In genomic region chr16:27238591-27238990, GRCh38 we compare ENCODE assay signal across 11 cellular contexts. TPM values are rescaled to one million over a fixed set of nuclear protein-coding genes. Genes with fewer than 3 reads are reported as not detected.
DNase-seq lines count a peak whose midpoint lies in the region; ATAC-seq, FAIRE-seq and TF ChIP-seq lines count a peak whose summit lies in the region.
"Had no signal": no experiment of that assay in that cellular context is flagged by ENCODE, and none has a peak within 500 bp of the region (broad histone marks: within the 10 kb centered on the region; RNA-seq: fewer than 3 reads in every experiment).

No MANE protein-coding gene starts in this region.

- peaks cover 86% of the 10 kb centered on the region for H3K4me1 ChIP-seq in DOHH2 (ENCODE audit: control insufficient read depth, low read length)
- H3K4me1 ChIP-seq in effector memory CD4-positive, alpha-beta T cell (ENCODE audit: control insufficient read depth, insufficient read depth, low read length, poor library complexity, severe bottlenecking): peaks cover 54% of the 10 kb centered on the region

- intact Hi-C loops in posterior vena cava (cut with DNase I) (loop anchor here in 1 of 2 donors (10.0 kb wide), 3 partner anchors 76 to 216 kb away; partner anchors contain the start of gene IL4R), left colon (cut with DNase I, micrococcal nuclease) (loop anchor here in 1 of 2 donors (5.0 kb wide), 1 partner anchor 129 kb away; no protein-coding TSS in a partner anchor)

- peaks cover 10% of the 10 kb centered on the region for H3K36me3 ChIP-seq in DOHH2 (ENCODE audit: control insufficient read depth, low read length)
- no peaks in the 10 kb centered on the region for H3K36me3 ChIP-seq in effector memory CD4-positive, alpha-beta T cell (ENCODE audit: control insufficient read depth, insufficient read depth, low read length)

- no peak for FAIRE-seq in GM19239 (lab: Jason Lieb, UNC)

- H3K79me2 ChIP-seq in DOHH2 (ENCODE audit: control insufficient read depth, low read length): peaks cover 12% of the 10 kb centered on the region

- DNase-seq in T-cell (no peak), posterior vena cava (ENCODE audit: low spot score) (peak; percentile 12), anterior cingulate cortex (lab: John Stamatoyannopoulos, UW) (no peak), GM19239 (ENCODE audit: insufficient read length, low spot score) (no peak), left colon (no peak)
- no peak for DNase-seq in effector memory CD4-positive, alpha-beta T cell
- DNase-seq: cortex of kidney, DMS 273 treated with DMSO at 0.1 percent for 48 hours, NCI-H1105, NCI-H82 had no signal

- no peak for ATAC-seq in T-cell (replicated peaks in 1 of 4)
- ATAC-seq in left colon: no peak

- CTCF ChIA-PET in T-cell (lab: Charles Lee): interaction anchor here in 1 of 2 donors (0.6 to 0.9 kb wide), 2 partner anchors 78 to 129 kb away, joined by 4 read pairs; no protein-coding TSS in a partner anchor

- peak overlapping the region; percentile 97 to 99 for H3K27ac Mint-ChIP-seq in T-cell

- H3K4me2 ChIP-seq in DOHH2 (ENCODE audit: low read length): peak overlapping the region; percentile 81; the same call in 1 of the 2 replicates

- no peaks in the 10 kb centered on the region for H3K27me3 ChIP-seq in DOHH2 (ENCODE audit: control insufficient read depth, low read length)
- no peaks in the 10 kb centered on the region for H3K27me3 ChIP-seq in effector memory CD4-positive, alpha-beta T cell (replicated peaks; ENCODE audit: control insufficient read depth, insufficient read depth, low read length, poor library complexity, severe bottlenecking)

- no peak for TF ChIP-seq CTCF in DOHH2 (IDR thresholded peaks at IDR 0.05; ENCODE audit: low read depth, low read length, poor library complexity, severe bottlenecking)

- H3K4me3 Mint-ChIP-seq in T-cell: peak overlapping the region; percentile 7 to 70 (median 61)

- H3K36me3 Mint-ChIP-seq in T-cell: peaks cover 18% of the 10 kb centered on the region

- H3K9me3 ChIP-seq in DOHH2 (ENCODE audit: control insufficient read depth, insufficient read depth, low read length): no peaks in the 10 kb centered on the region
- H3K9me3 ChIP-seq in effector memory CD4-positive, alpha-beta T cell (ENCODE audit: control insufficient read depth, low read length): no peaks in the 10 kb centered on the region

- peak overlapping the region; percentile 86; the same call in 1 of the 2 replicates for H3K27ac ChIP-seq in DOHH2 (ENCODE audit: low read depth, low read length)
- peak overlapping the region; percentile 89 for H3K27ac ChIP-seq in effector memory CD4-positive, alpha-beta T cell (ENCODE audit: insufficient read depth, low read length, poor library complexity, severe bottlenecking)

- H3K9me2 ChIP-seq in DOHH2 (replicated peaks; ENCODE audit: control insufficient read depth, low read length): no peaks in the 10 kb centered on the region

- H3K4me3 ChIP-seq in DOHH2 (ENCODE audit: low read length): no peak overlapping the region
- no peak overlapping the region for H3K4me3 ChIP-seq in effector memory CD4-positive, alpha-beta T cell (ENCODE audit: insufficient read depth, low read depth, low read length, poor library complexity, severe bottlenecking)

- peaks cover 18% of the 10 kb centered on the region for H3F3A ChIP-seq in DOHH2 (ENCODE audit: control insufficient read depth, insufficient read depth)

- peaks cover 81 to 89% (median 87%) of the 10 kb centered on the region in 3 donors for H3K4me1 Mint-ChIP-seq in T-cell

- H3K27me3 Mint-ChIP-seq in T-cell: no peaks in the 10 kb centered on the region

- H4K20me1 ChIP-seq in DOHH2 (ENCODE audit: control insufficient read depth, insufficient read depth, low read depth, low read length): no peaks in the 10 kb centered on the region

- POLR2A ChIA-PET in T-cell (lab: Charles Lee): no interaction called here

- H3K9me3 Mint-ChIP-seq in T-cell: no peaks in the 10 kb centered on the region

RNA-seq across cellular contexts. Expression of gene NSMCE1, which starts 30.0 kb away (rescaled TPM):
- total RNA-seq in T-cell (10 to 100 TPM; 53.5 to 83.2 (median 73.9) TPM), posterior vena cava (10 to 100 TPM; 45.3 to 52.0 TPM), left colon (10 to 100 TPM; 44.4 to 44.7 TPM)

RNA-seq across cellular contexts. Expression of gene KDM8, which starts 35.3 kb away (rescaled TPM):
- 10 to 100 TPM; 13.4 to 25.6 (median 23.5) TPM for total RNA-seq in T-cell
- total RNA-seq in posterior vena cava: 1 to 10 TPM; 4.4 to 4.6 TPM
- 1 to 10 TPM; 8.8 to 9.6 TPM for total RNA-seq in left colon
